In the genomic region with DNA sequence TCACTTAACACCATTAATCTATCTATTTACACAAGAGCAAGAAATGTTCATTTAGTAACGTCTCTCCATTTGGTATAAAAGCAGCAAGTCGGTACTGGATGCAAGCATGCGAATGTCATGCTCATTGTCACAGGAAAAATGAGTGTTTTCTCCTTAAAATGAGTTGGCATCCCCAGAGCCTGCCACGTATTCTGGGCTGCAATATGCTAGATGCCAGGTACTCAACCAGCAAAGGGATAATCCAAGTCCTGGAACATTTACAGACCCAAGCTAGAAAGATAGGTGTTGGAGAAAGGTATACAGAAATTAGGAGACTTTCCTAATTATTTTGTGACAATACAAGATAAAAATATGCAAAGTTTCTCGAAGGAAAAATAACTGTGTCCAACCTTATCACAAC, we compare ENCODE assay signal across 20 cellular contexts.
DNase-seq lines count a peak whose midpoint lies in the region; ATAC-seq, FAIRE-seq and TF ChIP-seq lines count a peak whose summit lies in the region.
"Had no signal": no experiment of that assay in that cellular context is flagged by ENCODE, and none has a peak within 500 bp of the region (broad histone marks: within the 10 kb centered on the region; RNA-seq: fewer than 3 reads in every experiment).

No MANE protein-coding gene starts in this region.

- no peaks in the 10 kb centered on the region for H4K20me1 ChIP-seq in DOHH2 (ENCODE audit: control insufficient read depth, insufficient read depth, low read depth, low read length)
- no peaks in the 10 kb centered on the region for H4K20me1 ChIP-seq in Karpas-422 (ENCODE audit: insufficient read depth, low read depth, low read length)

- peak overlapping the region; percentile 84 for H3K27ac ChIP-seq in DOHH2 (ENCODE audit: low read depth, low read length)
- peak overlapping the region; percentile 98 for H3K27ac ChIP-seq in Karpas-422 (ENCODE audit: low read length)
- no peak overlapping the region for H3K27ac ChIP-seq in small intestine (ENCODE audit: low read depth in 1 of 2, low read length in 1 of 2)
- H3K27ac ChIP-seq: SJSA1 had no signal

- H3K79me2 ChIP-seq in DOHH2 (ENCODE audit: control insufficient read depth, low read length) (peaks cover 57% of the 10 kb centered on the region), Karpas-422 (ENCODE audit: low read length) (peaks cover 83% of the 10 kb centered on the region)

- no peaks in the 10 kb centered on the region for H3K27me3 Mint-ChIP-seq in stimulated activated memory B cell treated with anti-CD40 and anti-IgM and Interleukin-4, amounts not matched to agents 10 μg/mL and 1 μg/mL and 100 μg/mL, for 72 hours

- peak overlapping the region; percentile 84 for H3K27ac Mint-ChIP-seq in stimulated activated memory B cell treated with anti-CD40 and anti-IgM and Interleukin-4, amounts not matched to agents 10 μg/mL and 1 μg/mL and 100 μg/mL, for 72 hours
- H3K27ac Mint-ChIP-seq: CD4-positive, alpha-beta memory T cell had no signal

- H3K4me3 ChIP-seq in DOHH2 (ENCODE audit: low read length) (peak overlapping the region; percentile 58), Karpas-422 (ENCODE audit: low read length) (peak overlapping the region; percentile 48), small intestine (ENCODE audit: low read depth in 1 of 2, low read length in 2 of 2) (no peak overlapping the region)
- H3K4me3 ChIP-seq: SJSA1 had no signal

- H3K27me3 ChIP-seq in DOHH2 (ENCODE audit: control insufficient read depth, low read length) (no peaks in the 10 kb centered on the region), Karpas-422 (ENCODE audit: low read length) (no peaks in the 10 kb centered on the region), small intestine (ENCODE audit: control insufficient read depth in 2 of 2, insufficient read depth in 2 of 2, low read length in 2 of 2) (no peaks in the 10 kb centered on the region)
- H3K27me3 ChIP-seq: SJSA1 had no signal

- H3K4me2 ChIP-seq in DOHH2 (ENCODE audit: low read length) (peak overlapping the region; percentile 75), Karpas-422 (ENCODE audit: low read depth, low read length, poor library complexity, severe bottlenecking) (peak overlapping the region; percentile 65)

- peak overlapping the region; percentile 68 for H3K9ac ChIP-seq in Karpas-422 (ENCODE audit: low read length)

- no peak for ATAC-seq in stimulated activated memory B cell treated with anti-CD40 and anti-IgM and Interleukin-4, amounts not matched to agents 10 μg/mL and 1 μg/mL and 100 μg/mL, for 72 hours

- no peaks in the 10 kb centered on the region for H3K9me3 Mint-ChIP-seq in stimulated activated memory B cell treated with anti-CD40 and anti-IgM and Interleukin-4, amounts not matched to agents 10 μg/mL and 1 μg/mL and 100 μg/mL, for 72 hours
- H3K9me3 Mint-ChIP-seq: CD4-positive, alpha-beta memory T cell had no signal

- no peak overlapping the region for H2AFZ ChIP-seq in Karpas-422 (ENCODE audit: low read length)

- peaks cover 94% of the 10 kb centered on the region for H3K4me1 Mint-ChIP-seq in stimulated activated memory B cell treated with anti-CD40 and anti-IgM and Interleukin-4, amounts not matched to agents 10 μg/mL and 1 μg/mL and 100 μg/mL, for 72 hours
- H3K4me1 Mint-ChIP-seq: CD4-positive, alpha-beta memory T cell had no signal

- H3K36me3 ChIP-seq in DOHH2 (ENCODE audit: control insufficient read depth, low read length): no peaks in the 10 kb centered on the region
- no peaks in the 10 kb centered on the region for H3K36me3 ChIP-seq in Karpas-422 (ENCODE audit: insufficient read depth, low read length)
- no peaks in the 10 kb centered on the region for H3K36me3 ChIP-seq in small intestine (ENCODE audit: control insufficient read depth in 2 of 2, insufficient read depth in 2 of 2, low read length in 2 of 2)
- H3K36me3 ChIP-seq: SJSA1 had no signal

- H3K4me3 Mint-ChIP-seq in stimulated activated memory B cell treated with anti-CD40 and anti-IgM and Interleukin-4, amounts not matched to agents 10 μg/mL and 1 μg/mL and 100 μg/mL, for 72 hours: peak overlapping the region; percentile 74
- H3K4me3 Mint-ChIP-seq: CD4-positive, alpha-beta memory T cell had no signal

- H3K9me2 ChIP-seq in DOHH2 (replicated peaks; ENCODE audit: control insufficient read depth, low read length): no peaks in the 10 kb centered on the region
- no peaks in the 10 kb centered on the region for H3K9me2 ChIP-seq in Karpas-422 (replicated peaks; ENCODE audit: insufficient read depth, low read length)

- no peak for DNase-seq in Karpas-422
- peak; percentile 76 for DNase-seq in cerebellar cortex (ENCODE audit: low spot score)
- no peak for DNase-seq in small intestine
- DNase-seq in NCI-H2196 treated with DMSO at 0.1 percent for 48 hours (lab: John Stamatoyannopoulos, UW; ENCODE audit: unreplicated experiment): no peak
- no peak for DNase-seq in NCI-H510A treated with DMSO at 0.1 percent for 48 hours (lab: John Stamatoyannopoulos, UW)
- DNase-seq: CD4-positive, alpha-beta memory T cell; DND-41; Kasumi-1; NCI-H1694; NCI-H2081 treated with DMSO at 0.1 percent for 48 hours; NCI-H510A; NCI-H774; NK-92 treated with Interleukin-12 subunit alpha and Interleukin-12 subunit beta, amount 100 ng/mL, for 24 hours; OCI-M1 had no signal

- TF ChIP-seq CTCF in DOHH2 (IDR thresholded peaks at IDR 0.05; ENCODE audit: low read depth, low read length, poor library complexity, severe bottlenecking): no peak

- no peaks in the 10 kb centered on the region for H3K9me3 ChIP-seq in DOHH2 (ENCODE audit: control insufficient read depth, insufficient read depth, low read length)
- no peaks in the 10 kb centered on the region for H3K9me3 ChIP-seq in Karpas-422 (ENCODE audit: low read length)
- no peaks in the 10 kb centered on the region for H3K9me3 ChIP-seq in small intestine (ENCODE audit: control insufficient read depth, low read depth)
- H3K9me3 ChIP-seq: SJSA1 had no signal

- WGBS in small intestine, 3 donors: 64 to 68% (median 65%) methylated on average over 5 of the region's 5 CpGs

- H3K36me3 Mint-ChIP-seq in stimulated activated memory B cell treated with anti-CD40 and anti-IgM and Interleukin-4, amounts not matched to agents 10 μg/mL and 1 μg/mL and 100 μg/mL, for 72 hours: peaks cover 4% of the 10 kb centered on the region
- H3K36me3 Mint-ChIP-seq: CD4-positive, alpha-beta memory T cell had no signal

- no peak for FAIRE-seq in small intestine (lab: Jason Lieb, UNC)
- FAIRE-seq: G401.6, H1, RCC 7860 had no signal

- H3K4me1 ChIP-seq in DOHH2 (ENCODE audit: control insufficient read depth, low read length): peaks cover 91% of the 10 kb centered on the region
- H3K4me1 ChIP-seq in Karpas-422 (ENCODE audit: low read length): peaks cover 100% of the 10 kb centered on the region
- H3K4me1 ChIP-seq in small intestine (ENCODE audit: control insufficient read depth in 2 of 2, insufficient read depth in 1 of 2, low read depth in 1 of 2, low read length in 1 of 2): no peaks in the 10 kb centered on the region

- peaks cover 13% of the 10 kb centered on the region for H3F3A ChIP-seq in DOHH2 (ENCODE audit: control insufficient read depth, insufficient read depth)

Comparison
In these comparisons a context has a peak if more than half of its experiments do, and no peak if none do; other contexts are left out.
1. H3K27ac ChIP-seq: peak in DOHH2 (single experiment) and Karpas-422 (single experiment); none in small intestine (0 of 2).
2. H3K4me3 ChIP-seq: peak in DOHH2 (single experiment) and Karpas-422 (single experiment); none in small intestine (0 of 2).